In the genomic region with DNA sequence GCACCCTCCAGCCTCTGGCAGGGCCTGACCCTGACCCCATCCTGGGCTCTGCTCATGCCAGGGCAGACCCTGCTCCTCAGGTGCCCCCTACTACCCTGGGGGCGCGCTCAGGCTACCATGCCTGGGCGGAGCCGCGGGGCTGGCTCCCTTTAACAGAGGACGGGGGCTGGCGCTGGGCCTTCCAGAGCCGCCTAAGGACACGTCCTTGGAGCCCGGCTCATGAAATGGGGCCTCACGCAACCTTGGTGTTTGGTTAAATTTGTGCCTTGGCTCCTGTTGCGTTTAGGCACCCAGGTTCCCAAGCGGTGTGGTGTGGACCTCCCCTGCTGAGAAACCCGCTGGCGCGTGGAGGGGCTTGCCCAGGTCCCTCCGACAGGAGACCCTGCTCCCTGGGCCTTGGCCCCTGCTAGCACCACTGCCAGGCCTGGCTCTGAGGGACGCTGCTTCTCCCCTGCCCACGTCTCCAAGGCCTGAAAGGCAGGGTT, we compare ENCODE assay signal across 21 cellular contexts. TPM values are rescaled to one million over a fixed set of nuclear protein-coding genes. Genes with fewer than 3 reads are reported as not detected.
A peak's percentile ranks its signal among the peaks of the same experiment; 100 is the strongest.
DNase-seq lines count a peak whose midpoint lies in the region; ATAC-seq and TF ChIP-seq lines count a peak whose summit lies in the region.
"Had no signal": no experiment of that assay in that cellular context is flagged by ENCODE, and none has a peak within 500 bp of the region (broad histone marks: within the 10 kb centered on the region; RNA-seq: fewer than 3 reads in every experiment).

No MANE protein-coding gene starts in this region.

- H3K4me1 ChIP-seq in RWPE2 (ENCODE audit: insufficient read depth, poor library complexity, severe bottlenecking) (peaks cover 38% of the 10 kb centered on the region), mucosa of stomach (ENCODE audit: control insufficient read depth, insufficient read depth, low read length) (peaks cover 45% of the 10 kb centered on the region), upper lobe of left lung (peaks cover 47 to 77% (median 55%) of the 10 kb centered on the region in 4 donors)
- H3K4me1 ChIP-seq in CD8-positive, alpha-beta T cell (ENCODE audit: insufficient read depth, low read length): peaks cover 38% of the 10 kb centered on the region

- no peak for TF ChIP-seq POLR2A in upper lobe of left lung (IDR thresholded peaks at IDR 0.05)

- intact Hi-C loops in Right ventricle myocardium inferior (cut with DNase I) (no loop called here), cardiac septum (cut with DNase I) (no loop called here)
- intact Hi-C loops in CD8-positive, alpha-beta T cell (cut with DNase I, micrococcal nuclease): no loop called here

- CTCF ChIA-PET in CD8-positive, alpha-beta T cell (lab: Charles Lee): no interaction called here

- H3K27ac ChIP-seq in RWPE2 (ENCODE audit: poor library complexity, severe bottlenecking) (peak overlapping the region; percentile 99), upper lobe of left lung (peak overlapping the region; percentile 21 to 89 (median 68))
- H3K27ac ChIP-seq in CD8-positive, alpha-beta T cell (ENCODE audit: low read depth, low read length): no peak overlapping the region
- H3K27ac ChIP-seq: GM23248, HL-60, SJCRH30 had no signal

- H3K9me3 ChIP-seq in RWPE2 (ENCODE audit: severe bottlenecking): no peaks in the 10 kb centered on the region
- H3K9me3 ChIP-seq in mucosa of stomach (ENCODE audit: control insufficient read depth, low read length): no peaks in the 10 kb centered on the region
- no peaks in the 10 kb centered on the region for H3K9me3 ChIP-seq in upper lobe of left lung
- H3K9me3 ChIP-seq in CD8-positive, alpha-beta T cell (ENCODE audit: low read length): no peaks in the 10 kb centered on the region
- H3K9me3 ChIP-seq: MG63, SJCRH30 had no signal

- H3K36me3 Mint-ChIP-seq in CD8-positive, alpha-beta T cell: peaks cover 26% of the 10 kb centered on the region

- H3K27me3 ChIP-seq in RWPE2 (ENCODE audit: insufficient read depth, poor library complexity, severe bottlenecking): no peaks in the 10 kb centered on the region
- no peaks in the 10 kb centered on the region for H3K27me3 ChIP-seq in mucosa of stomach (ENCODE audit: control insufficient read depth, insufficient read depth, low read length)
- H3K27me3 ChIP-seq in upper lobe of left lung: no peaks in the 10 kb centered on the region
- no peaks in the 10 kb centered on the region for H3K27me3 ChIP-seq in CD8-positive, alpha-beta T cell (ENCODE audit: insufficient read depth, low read length)
- H3K27me3 ChIP-seq: MG63, SJCRH30 had no signal

- 95 to 100% methylated on average over 2 to 18 of the region's 19 CpGs for WGBS in upper lobe of left lung, 2 donors

- peaks cover 40% of the 10 kb centered on the region for H3K4me1 Mint-ChIP-seq in CD8-positive, alpha-beta T cell (ENCODE audit: low read depth)

- H3K36me3 ChIP-seq in RWPE2 (ENCODE audit: low read depth) (peaks cover 44% of the 10 kb centered on the region), mucosa of stomach (ENCODE audit: control insufficient read depth, insufficient read depth, low read length) (peaks cover 8% of the 10 kb centered on the region), upper lobe of left lung (peaks cover 12 to 32% (median 26%) of the 10 kb centered on the region in 4 donors)
- H3K36me3 ChIP-seq in CD8-positive, alpha-beta T cell (ENCODE audit: insufficient read depth, low read length): no peaks in the 10 kb centered on the region

- H3K27ac Mint-ChIP-seq in CD8-positive, alpha-beta T cell: no peak overlapping the region
- H3K27ac Mint-ChIP-seq: CD4-positive, alpha-beta T cell had no signal

- H3K9ac ChIP-seq in mucosa of stomach (ENCODE audit: low read length): peak overlapping the region; percentile 11
- H3K9ac ChIP-seq: GM23248 had no signal

- no peak overlapping the region for H3K4me3 ChIP-seq in RWPE2 (ENCODE audit: severe bottlenecking)
- no peak overlapping the region for H3K4me3 ChIP-seq in mucosa of stomach (ENCODE audit: low read length)
- no peak overlapping the region for H3K4me3 ChIP-seq in upper lobe of left lung
- no peak overlapping the region for H3K4me3 ChIP-seq in CD8-positive, alpha-beta T cell (ENCODE audit: low read depth, low read length)
- H3K4me3 ChIP-seq: GM12878, GM23248, MG63, SJCRH30 had no signal

- POLR2A ChIA-PET in CD8-positive, alpha-beta T cell (lab: Charles Lee): interaction anchor here (0.6 kb wide), 1 partner anchor 10 kb away, joined by 4 read pairs; no protein-coding TSS in a partner anchor

- TF ChIP-seq EP300 in upper lobe of left lung (IDR thresholded peaks at IDR 0.05): no peak

- H3K9me3 Mint-ChIP-seq in CD8-positive, alpha-beta T cell: no peaks in the 10 kb centered on the region
- H3K9me3 Mint-ChIP-seq: CD4-positive, alpha-beta T cell had no signal

- no peaks in the 10 kb centered on the region for H3K27me3 Mint-ChIP-seq in CD8-positive, alpha-beta T cell (ENCODE audit: low read depth)
- H3K27me3 Mint-ChIP-seq: CD4-positive, alpha-beta T cell had no signal

- ATAC-seq in Right ventricle myocardium inferior: no peak
- ATAC-seq in RWPE2 (ENCODE audit: low read depth): no peak
- ATAC-seq in upper lobe of left lung (ENCODE audit: low FRiP score in 2 of 2): no peak
- ATAC-seq in CD8-positive, alpha-beta T cell: no peak
- ATAC-seq: GM12878 had no signal

- no peak overlapping the region for H3K4me3 Mint-ChIP-seq in CD8-positive, alpha-beta T cell
- H3K4me3 Mint-ChIP-seq: CD4-positive, alpha-beta T cell had no signal

- DNase-seq in Right ventricle myocardium inferior (ENCODE audit: missing footprints) (peak; percentile 42), cardiac septum (ENCODE audit: low spot score) (no peak), RWPE2 (ENCODE audit: low spot score) (no peak), upper lobe of left lung (peak in 1 of 2 donors; percentile 80), epidermal melanocyte (ENCODE audit: insufficient read length, low spot score) (no peak), LoVo (ENCODE audit: low spot score) (no peak)
- no peak for DNase-seq in CD8-positive, alpha-beta T cell
- DNase-seq: AML-193; CD4-positive, alpha-beta T cell; DMS79; GM23248; KBM-7; MG63; NCI-H1105; NCI-H187; NCI-H446 treated with DMSO at 0.1 percent for 48 hours; NCI-H748 treated with DMSO at 0.1 percent for 48 hours; SJCRH30 had no signal

- TF ChIP-seq CTCF in RWPE2 (IDR thresholded peaks at IDR 0.05; ENCODE audit: poor library complexity, severe bottlenecking) (no peak), upper lobe of left lung (IDR thresholded peaks at IDR 0.05) (no peak)
- no peak for TF ChIP-seq CTCF in CD8-positive, alpha-beta T cell (IDR thresholded peaks at IDR 0.05)

RNA-seq across cellular contexts. Expression of a gene that starts 3.4 kb away (rescaled TPM):
- total RNA-seq in Right ventricle myocardium inferior (30.5 TPM), cardiac septum (39.8 TPM), upper lobe of left lung (100 to 1,000 TPM in 2 of 6 donors, 10 to 100 TPM in 4; 68.0 to 183 (median 83.6) TPM)
- 10 to 100 TPM; 83.1 to 86.2 TPM for total RNA-seq in CD8-positive, alpha-beta T cell

RNA-seq across cellular contexts. Expression of a gene that starts 9.9 kb away (rescaled TPM):
- total RNA-seq in Right ventricle myocardium inferior: 17.5 TPM
- 21.1 TPM for total RNA-seq in cardiac septum
- total RNA-seq in upper lobe of left lung: 100 to 1,000 TPM in 3 of 6 donors, 10 to 100 TPM in 3; 74.9 to 202 (median 99.6) TPM
- total RNA-seq in CD8-positive, alpha-beta T cell: 10 to 100 TPM; 30.8 to 35.9 TPM

RNA-seq across cellular contexts. Expression of a gene that starts 25.1 kb away (rescaled TPM):
- total RNA-seq in Right ventricle myocardium inferior: 10.8 TPM
- total RNA-seq in cardiac septum: 11.2 TPM
- 10 to 100 TPM; 10.2 to 28.3 (median 20.9) TPM for total RNA-seq in upper lobe of left lung
- 10 to 100 TPM in 1 of 2 experiments, 1 to 10 TPM in 1; 9.0 to 10.3 TPM for total RNA-seq in CD8-positive, alpha-beta T cell

RNA-seq across cellular contexts. Expression of a gene that starts 36.7 kb away (rescaled TPM):
- total RNA-seq in Right ventricle myocardium inferior (17.2 TPM), cardiac septum (21.2 TPM), upper lobe of left lung (100 to 1,000 TPM in 1 of 6 donors, 10 to 100 TPM in 5; 25.5 to 115 (median 42.4) TPM)
- total RNA-seq in CD8-positive, alpha-beta T cell: 10 to 100 TPM; 47.0 to 49.8 TPM
